ENCODE assay signal across 10 cellular contexts in the genomic region with DNA sequence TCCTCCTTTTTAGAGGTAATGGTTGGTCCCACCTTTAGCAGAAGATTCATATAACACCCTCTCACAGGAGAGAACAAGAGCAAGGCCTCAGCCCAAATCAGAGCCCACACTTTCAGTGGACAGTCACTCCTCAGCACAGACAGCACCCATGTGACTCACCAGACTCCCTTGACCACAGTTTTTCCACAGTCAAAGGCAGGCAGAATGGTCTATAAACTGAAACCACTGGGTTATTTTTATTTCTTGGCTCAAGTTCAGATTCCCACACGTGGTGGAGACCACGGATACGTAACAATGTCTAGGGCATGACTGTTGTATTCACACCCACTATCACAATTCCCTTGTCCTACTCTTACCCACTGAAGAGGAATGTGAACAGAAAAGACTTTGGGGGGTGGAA.
DNase-seq lines count a peak whose midpoint lies in the region; ATAC-seq and TF ChIP-seq lines count a peak whose summit lies in the region.
"Had no signal": no experiment of that assay in that cellular context is flagged by ENCODE, and none has a peak within 500 bp of the region (broad histone marks: within the 10 kb centered on the region; RNA-seq: fewer than 3 reads in every experiment).

No MANE protein-coding gene starts in this region.

- H3K27ac ChIP-seq in ascending aorta, result no peak overlapping the region
- H3K27ac ChIP-seq in lower lobe of right lung, result no peak overlapping the region
- H3K27ac ChIP-seq: pancreas had no signal

- no peak for TF ChIP-seq CTCF in ascending aorta (IDR thresholded peaks at IDR 0.05)
- TF ChIP-seq CTCF in lower lobe of right lung (IDR thresholded peaks at IDR 0.05), result no peak

- H3K36me3 ChIP-seq in ascending aorta, result no peaks in the 10 kb centered on the region
- no peaks in the 10 kb centered on the region for H3K36me3 ChIP-seq in lower lobe of right lung
- H3K36me3 ChIP-seq: pancreas had no signal

- peak; percentile 71 for ATAC-seq in HG03432 (IDR thresholded peaks at IDR 0.05; ENCODE audit: unreplicated experiment)
- ATAC-seq in lower lobe of right lung, result peak; percentile 54 to 59
- ATAC-seq in HG02981 (IDR thresholded peaks at IDR 0.05; ENCODE audit: unreplicated experiment), result no peak

- DNase-seq in Caki2 (ENCODE audit: low read depth) (peak; percentile 67), ascending aorta (ENCODE audit: low spot score in 2 of 2) (peak; percentile 9 to 65), lower lobe of right lung (no peak), germinal center (ENCODE audit: low spot score) (no peak), SW 1271 (lab: John Stamatoyannopoulos, UW) (no peak), NCI-H446 treated with DMSO at 0.1 percent for 48 hours (lab: John Stamatoyannopoulos, UW) (no peak)
- DNase-seq: activated CD4-positive, alpha-beta memory T cell treated with anti-CD3 and anti-CD28 coated beads, Interleukin-2, amount 10 ng/mL, durations not matched to agents 7 days and 5 days; pancreas had no signal

- H3K4me3 ChIP-seq in ascending aorta, result no peak overlapping the region
- H3K4me3 ChIP-seq in lower lobe of right lung, result no peak overlapping the region
- H3K4me3 ChIP-seq: pancreas had no signal

- H3K9me3 ChIP-seq in ascending aorta (no peaks in the 10 kb centered on the region), lower lobe of right lung (no peaks in the 10 kb centered on the region)
- H3K9me3 ChIP-seq: pancreas had no signal

- no peaks in the 10 kb centered on the region for H3K27me3 ChIP-seq in ascending aorta
- no peaks in the 10 kb centered on the region for H3K27me3 ChIP-seq in lower lobe of right lung (ENCODE audit: low read depth)
- H3K27me3 ChIP-seq: pancreas had no signal

- H3K4me1 ChIP-seq in ascending aorta (no peaks in the 10 kb centered on the region), lower lobe of right lung (peaks cover 6% of the 10 kb centered on the region)
- H3K4me1 ChIP-seq: pancreas had no signal

- intact Hi-C loops in ascending aorta (cut with DNase I) (no loop called here), lower lobe of right lung (cut with DNase I) (no loop called here)

- in situ Hi-C loops in Caki2 (cut with HindIII; ENCODE audit: low pct_unique_long_range_greater_than_20kb, low sequenced_read_pairs), result no loop called here

Comparison
In these comparisons a context has a peak if more than half of its experiments do, and no peak if none do; other contexts are left out.
1. DNase-seq: peak in Caki2 (single experiment) and ascending aorta (2 of 2); none in lower lobe of right lung (single experiment), germinal center (single experiment), SW 1271 (0 of 2) and NCI-H446 treated with DMSO at 0.1 percent for 48 hours (single experiment).